ENCODE assay signal across 25 cellular contexts in genomic region chr1:158251160-158251559, GRCh38. TPM values are rescaled to one million over a fixed set of nuclear protein-coding genes. Genes with fewer than 3 reads are reported as not detected.
"Had no signal": no experiment of that assay in that cellular context is flagged by ENCODE, and none has a peak within 500 bp of the region (broad histone marks: within the 10 kb centered on the region; RNA-seq: fewer than 3 reads in every experiment).

No MANE protein-coding gene starts in this region.

- DNase-seq: activated CD4-positive, alpha-beta memory T cell treated with anti-CD3 and anti-CD28 coated beads for 36 hours; activated CD4-positive, alpha-beta T cell treated with anti-CD3 and anti-CD28 coated beads for 48 hours; activated naive CD4-positive, alpha-beta T cell treated with Interleukin-2 at 50 U/mL for 16 hours; activated naive CD8-positive, alpha-beta T cell treated with anti-CD3 and anti-CD28 coated beads for 36 hours; activated T-cell treated with anti-CD3 and anti-CD28 coated beads, Interleukin-2, amount 50 U/mL, for 48 hours; central memory CD4-positive, alpha-beta T cell; dorsolateral prefrontal cortex; effector memory CD8-positive, alpha-beta T cell; head of caudate nucleus; hypothalamus; left ventricle myocardium inferior; ovary; psoas muscle; right cardiac atrium; stimulated activated CD4-positive, alpha-beta T cell treated with anti-CD3 and anti-CD28 coated beads, Interleukin-1b, Interleukin-23, amount 100 ng/mL, for 48 hours had no signal

- H3K4me1 ChIP-seq: psoas muscle had no signal

- H3K27ac Mint-ChIP-seq: activated CD4-positive, alpha-beta memory T cell treated with anti-CD3 and anti-CD28 coated beads for 36 hours; activated naive CD8-positive, alpha-beta T cell treated with anti-CD3 and anti-CD28 coated beads for 36 hours; effector memory CD8-positive, alpha-beta T cell; natural killer cell treated with Interleukin-12 subunit alpha and Interleukin-12 subunit beta and Interleukin-15 and Interleukin-18, amount 100 ng/mL, for 72 hours; stimulated activated naive CD8-positive, alpha-beta T cell treated with anti-CD3 and anti-CD28 coated beads, Interleukin-15, Interleukin-2, amounts not matched to agents 100 ng/mL and 50 ng/mL, for 24 hours had no signal

- ATAC-seq: effector memory CD8-positive, alpha-beta T cell; esophagus mucosa; natural killer cell treated with Interleukin-12 subunit alpha and Interleukin-12 subunit beta and Interleukin-15 and Interleukin-18, amount 100 ng/mL, for 72 hours; psoas muscle; right cardiac atrium had no signal

- H3K4me3 Mint-ChIP-seq: activated CD4-positive, alpha-beta memory T cell treated with anti-CD3 and anti-CD28 coated beads for 36 hours; activated naive CD8-positive, alpha-beta T cell treated with anti-CD3 and anti-CD28 coated beads for 36 hours; effector memory CD8-positive, alpha-beta T cell; natural killer cell treated with Interleukin-12 subunit alpha and Interleukin-12 subunit beta and Interleukin-15 and Interleukin-18, amount 100 ng/mL, for 72 hours; stimulated activated naive CD8-positive, alpha-beta T cell treated with anti-CD3 and anti-CD28 coated beads, Interleukin-15, Interleukin-2, amounts not matched to agents 100 ng/mL and 50 ng/mL, for 24 hours had no signal

- H3K36me3 Mint-ChIP-seq: activated CD4-positive, alpha-beta memory T cell treated with anti-CD3 and anti-CD28 coated beads for 36 hours; activated naive CD8-positive, alpha-beta T cell treated with anti-CD3 and anti-CD28 coated beads for 36 hours had no signal

- H3K9me3 ChIP-seq: left ventricle myocardium inferior, ovary, psoas muscle, tibial nerve had no signal

- H3K27me3 ChIP-seq: ovary, tibial nerve had no signal

- H3K4me3 ChIP-seq: dorsolateral prefrontal cortex, left ventricle myocardium inferior, ovary, psoas muscle, skin epidermis, tibial nerve had no signal

- H3K36me3 ChIP-seq: left ventricle myocardium inferior, ovary, tibial nerve had no signal

- FAIRE-seq: astrocyte, endothelial cell of umbilical vein, frontal cortex, urothelium cell line had no signal

- H3K9me3 Mint-ChIP-seq: activated CD4-positive, alpha-beta memory T cell treated with anti-CD3 and anti-CD28 coated beads for 36 hours; activated naive CD8-positive, alpha-beta T cell treated with anti-CD3 and anti-CD28 coated beads for 36 hours; effector memory CD8-positive, alpha-beta T cell; natural killer cell treated with Interleukin-12 subunit alpha and Interleukin-12 subunit beta and Interleukin-15 and Interleukin-18, amount 100 ng/mL, for 72 hours; stimulated activated naive CD8-positive, alpha-beta T cell treated with anti-CD3 and anti-CD28 coated beads, Interleukin-15, Interleukin-2, amounts not matched to agents 100 ng/mL and 50 ng/mL, for 24 hours had no signal

- H3K27ac ChIP-seq: dorsolateral prefrontal cortex, left ventricle myocardium inferior, ovary, psoas muscle, tibial nerve had no signal

RNA-seq across cellular contexts. Expression of gene CD1A, which starts 3.1 kb away (rescaled TPM):
- total RNA-seq: activated CD4-positive, alpha-beta memory T cell treated with anti-CD3 and anti-CD28 coated beads for 36 hours; astrocyte; dorsolateral prefrontal cortex; endothelial cell of umbilical vein; esophagus mucosa; frontal cortex; left ventricle myocardium inferior; lung microvascular endothelial cell; natural killer cell treated with Interleukin-12 subunit alpha and Interleukin-12 subunit beta and Interleukin-15 and Interleukin-18, amount 100 ng/mL, for 72 hours; ovary; psoas muscle; right cardiac atrium; tibial nerve had no signal
- polyA plus RNA-seq: endothelial cell of umbilical vein, ovary, psoas muscle, right cardiac atrium had no signal

RNA-seq across cellular contexts. Expression of gene CD1C, which starts 38.6 kb away (rescaled TPM):
- total RNA-seq: activated CD4-positive, alpha-beta memory T cell treated with anti-CD3 and anti-CD28 coated beads for 36 hours; astrocyte; endothelial cell of umbilical vein; lung microvascular endothelial cell; natural killer cell treated with Interleukin-12 subunit alpha and Interleukin-12 subunit beta and Interleukin-15 and Interleukin-18, amount 100 ng/mL, for 72 hours had no signal
- polyA plus RNA-seq: endothelial cell of umbilical vein, right cardiac atrium had no signal
